In genomic region chr19:33798701-33799111, GRCh38 we compare ENCODE assay signal across 1 cellular context.
TF ChIP-seq lines count a peak whose summit lies in the region.

No MANE protein-coding gene starts in this region.

TF ChIP-seq in SK-N-SH treated with all-trans-retinoic acid at 6 μM for 48 hours, 23 proteins besides CTCF, POLR2A, EP300 and RAD21 (continued from another document):
- no peak for TF ChIP-seq TSHZ2 (CRISPR knock-in tag; IDR thresholded peaks at IDR 0.05)
- TF ChIP-seq ESRRG (CRISPR knock-in tag; IDR thresholded peaks at IDR 0.05), result no peak
- no peak for TF ChIP-seq GLIS3 (CRISPR knock-in tag; IDR thresholded peaks at IDR 0.05)
- TF ChIP-seq TCF4 (CRISPR knock-in tag; IDR thresholded peaks at IDR 0.05; ENCODE audit: borderline replicate concordance), result no peak
- TF ChIP-seq ZFP3 (CRISPR knock-in tag; IDR thresholded peaks at IDR 0.05), result no peak
- TF ChIP-seq ZNF565 (CRISPR knock-in tag; conservative IDR thresholded peaks at IDR 0.05; ENCODE audit: low read depth), result no peak
- TF ChIP-seq POU6F1 (CRISPR knock-in tag; IDR thresholded peaks at IDR 0.05; ENCODE audit: borderline replicate concordance, low read depth), result no peak
